In genomic region chr4:186691396-186691795, GRCh38 we compare ENCODE assay signal across 22 cellular contexts. TPM values are rescaled to one million over a fixed set of nuclear protein-coding genes. Genes with fewer than 3 reads are reported as not detected.
"Had no signal": no experiment of that assay in that cellular context is flagged by ENCODE, and none has a peak within 500 bp of the region (broad histone marks: within the 10 kb centered on the region; RNA-seq: fewer than 3 reads in every experiment).

No MANE protein-coding gene starts in this region.

- H3K9me3 ChIP-seq: Peyer's patch, SJCRH30 had no signal

- H3K27ac ChIP-seq: Peyer's patch, SJCRH30 had no signal

- ATAC-seq: PC-3, Right ventricle myocardium inferior, SK-N-SH treated with all-trans-retinoic acid at 6 μM for 48 hours had no signal

- H3K27me3 ChIP-seq: Peyer's patch, SJCRH30 had no signal

- DNase-seq: KBM-7, NCI-H1092, NCI-H1105 treated with DMSO at 0.1 percent for 48 hours, NCI-H1417 treated with DMSO at 0.1 percent for 48 hours, NCI-H146, NCI-H1694 treated with DMSO at 0.1 percent for 48 hours, NCI-H1930, NCI-H2081, NCI-H2171, NCI-H226, NCI-H446, NCI-H510A, NCI-H524 treated with DMSO at 0.1 percent for 48 hours, NCI-H69, NCI-H774, PC-3, Peyer's patch, SHP77 treated with DMSO at 0.1 percent for 48 hours, SJCRH30 had no signal

- H3K4me3 ChIP-seq: Peyer's patch, SJCRH30 had no signal

RNA-seq across cellular contexts. Expression of gene FAT1, which starts 32.3 kb away (rescaled TPM):
- polyA plus RNA-seq: IgD-negative memory B cell had no signal
